16 cellular contexts compared by ENCODE assay signal in the genomic region with DNA sequence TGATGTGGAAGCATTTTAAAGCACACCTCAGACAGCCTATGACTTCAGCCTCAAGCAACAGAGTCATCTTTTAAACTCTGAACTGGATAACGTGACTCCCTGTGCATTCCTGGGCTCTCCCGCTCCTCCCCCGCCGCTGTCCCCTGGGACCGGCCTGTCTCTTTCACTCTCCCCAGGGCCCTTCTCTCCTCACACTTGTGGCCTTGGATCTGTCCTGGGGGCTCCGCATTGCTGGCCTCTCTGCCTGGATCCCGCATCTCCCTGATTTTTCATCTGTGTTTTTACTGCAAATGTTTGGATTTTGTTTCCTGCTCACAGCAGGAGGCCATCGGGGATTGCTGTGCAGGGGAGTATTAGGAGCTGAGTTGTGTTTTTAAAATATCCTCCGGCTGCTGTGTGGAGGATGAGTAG. TPM values are rescaled to one million over a fixed set of nuclear protein-coding genes. Genes with fewer than 3 reads are reported as not detected.
DNase-seq lines count a peak whose midpoint lies in the region; ATAC-seq, FAIRE-seq and TF ChIP-seq lines count a peak whose summit lies in the region.
"Had no signal": no experiment of that assay in that cellular context is flagged by ENCODE, and none has a peak within 500 bp of the region (broad histone marks: within the 10 kb centered on the region; RNA-seq: fewer than 3 reads in every experiment).

No MANE protein-coding gene starts in this region.

- H4K20me1 ChIP-seq in SK-N-SH (ENCODE audit: insufficient read depth): no peaks in the 10 kb centered on the region

- peaks cover 6% of the 10 kb centered on the region for H3K36me3 Mint-ChIP-seq in brain
- H3K36me3 Mint-ChIP-seq in activated CD4-positive, alpha-beta T cell treated with anti-CD3 and anti-CD28 coated beads, Interleukin-2, amount 10 ng/mL, durations not matched to agents 24 days and 14 days (ENCODE audit: low read depth): peaks cover 2% of the 10 kb centered on the region

- H3K4me3 ChIP-seq in SK-N-SH (ENCODE audit: low read depth in 2 of 2, low read length in 1 of 2): no peak overlapping the region
- no peak overlapping the region for H3K4me3 ChIP-seq in mucosa of descending colon
- H3K4me3 ChIP-seq in colonic mucosa: no peak overlapping the region
- H3K4me3 ChIP-seq: tibial artery had no signal

- H3K27ac Mint-ChIP-seq in brain: peak overlapping the region in 3 of 5 experiments; percentile 2 to 25 (median 12)
- no peak overlapping the region for H3K27ac Mint-ChIP-seq in activated CD4-positive, alpha-beta T cell treated with anti-CD3 and anti-CD28 coated beads, Interleukin-2, amount 10 ng/mL, durations not matched to agents 24 days and 14 days
- H3K27ac Mint-ChIP-seq: WTC11 had no signal

- intact Hi-C loops in activated CD4-positive, alpha-beta T cell treated with anti-CD3 and anti-CD28 coated beads, Interleukin-2, amount 10 ng/mL, durations not matched to agents 24 days and 14 days (cut with micrococcal nuclease): loop anchor here (2.0 to 5.0 kb wide), 2 partner anchors 126 to 190 kb away; no protein-coding TSS in a partner anchor
- intact Hi-C loops in mucosa of descending colon (cut with DNase I, micrococcal nuclease): loop anchor here (5.0 to 10.0 kb wide), 2 partner anchors 41 to 128 kb away; no protein-coding TSS in a partner anchor
- intact Hi-C loops in colonic mucosa (cut with DNase I): loop anchor here (2.0 to 5.0 kb wide), 3 partner anchors 40 to 191 kb away; no protein-coding TSS in a partner anchor

- peak overlapping the region; percentile 68; the same call in 1 of the 2 replicates for H2AFZ ChIP-seq in SK-N-SH (ENCODE audit: low read depth)

- POLR2A ChIA-PET in SK-N-SH (lab: Yijun Ruan, JAX): no interaction called here

- FAIRE-seq in urothelium cell line (lab: Jason Lieb, UNC): no peak
- FAIRE-seq: endometrium had no signal

- no peak for TF ChIP-seq RAD21 in SK-N-SH (IDR thresholded peaks at IDR 0.05; ENCODE audit: low read length)

- CTCF ChIA-PET in SK-N-SH (lab: Yijun Ruan, JAX): interaction anchor here (1.6 to 11.3 kb wide), 14 partner anchors 8 to 193 kb away, joined by 6 to 170 read pairs (median 10); a partner anchor contains a TSS

- no peaks in the 10 kb centered on the region for H3F3A ChIP-seq in SK-N-SH (replicated peaks; ENCODE audit: insufficient read depth)

- WGBS in SK-N-SH (ENCODE audit: low lambda C conversion rate): 78% methylated on average over 9 of the region's 9 CpGs

- no peaks in the 10 kb centered on the region for H3K9me3 Mint-ChIP-seq in brain
- no peaks in the 10 kb centered on the region for H3K9me3 Mint-ChIP-seq in activated CD4-positive, alpha-beta T cell treated with anti-CD3 and anti-CD28 coated beads, Interleukin-2, amount 10 ng/mL, durations not matched to agents 24 days and 14 days

- peaks cover 10% of the 10 kb centered on the region for H3K4me1 Mint-ChIP-seq in brain
- H3K4me1 Mint-ChIP-seq in activated CD4-positive, alpha-beta T cell treated with anti-CD3 and anti-CD28 coated beads, Interleukin-2, amount 10 ng/mL, durations not matched to agents 24 days and 14 days: peaks cover 6% of the 10 kb centered on the region

- TF ChIP-seq CTCF in SK-N-SH (IDR thresholded peaks at IDR 0.05): no peak
- no peak for TF ChIP-seq CTCF in brain (conservative IDR thresholded peaks at IDR 0.05)
- no peak for TF ChIP-seq CTCF in mucosa of descending colon (IDR thresholded peaks at IDR 0.05)
- TF ChIP-seq CTCF in colonic mucosa (IDR thresholded peaks at IDR 0.05): no peak

- TF ChIP-seq EP300 in SK-N-SH (IDR thresholded peaks at IDR 0.05; ENCODE audit: borderline replicate concordance in 1 of 2, low read depth in 1 of 2, low read length in 1 of 2): no peak

- ATAC-seq in SK-N-SH treated with all-trans-retinoic acid at 6 μM for 48 hours (no peak), mucosa of descending colon (no peak)

- no peak for DNase-seq in SK-N-SH
- DNase-seq in kidney tubule cell (ENCODE audit: low spot score): peak; percentile 50
- peak; percentile 60 for DNase-seq in urothelium cell line (ENCODE audit: low spot score)
- no peak for DNase-seq in activated CD4-positive, alpha-beta T cell treated with anti-CD3 and anti-CD28 coated beads, Interleukin-2, amount 10 ng/mL, durations not matched to agents 24 days and 14 days
- DNase-seq in mucosa of descending colon: no peak
- DNase-seq in colonic mucosa: no peak
- DNase-seq: 8988T, amniotic stem cell, DMS 273 treated with DMSO at 0.1 percent for 48 hours, NCI-H187 treated with DMSO at 0.1 percent for 48 hours, NCI-H748 treated with DMSO at 0.1 percent for 48 hours, tibial artery had no signal

- no peaks in the 10 kb centered on the region for H3K9me3 ChIP-seq in SK-N-SH
- no peaks in the 10 kb centered on the region for H3K9me3 ChIP-seq in mucosa of descending colon
- no peaks in the 10 kb centered on the region for H3K9me3 ChIP-seq in colonic mucosa
- H3K9me3 ChIP-seq: tibial artery had no signal

- peaks cover 0 to 4% of the 10 kb centered on the region in 2 experiments; a peak in 2 of 4 replicates for H3K4me1 ChIP-seq in SK-N-SH (ENCODE audit: control insufficient read depth in 1 of 2, insufficient read depth in 2 of 2, low read depth in 1 of 2, low read length in 1 of 2)
- H3K4me1 ChIP-seq in mucosa of descending colon (ENCODE audit: low read depth): peaks cover 6% of the 10 kb centered on the region
- peaks cover 9% of the 10 kb centered on the region for H3K4me1 ChIP-seq in colonic mucosa

- H3K27me3 ChIP-seq in SK-N-SH (ENCODE audit: insufficient read depth): no peaks in the 10 kb centered on the region
- H3K27me3 ChIP-seq in colonic mucosa: no peaks in the 10 kb centered on the region
- H3K27me3 ChIP-seq: tibial artery had no signal

- H3K79me2 ChIP-seq in SK-N-SH (ENCODE audit: insufficient read depth): no peaks in the 10 kb centered on the region

- H3K27me3 Mint-ChIP-seq in brain: no peaks in the 10 kb centered on the region
- peaks cover 4% of the 10 kb centered on the region for H3K27me3 Mint-ChIP-seq in activated CD4-positive, alpha-beta T cell treated with anti-CD3 and anti-CD28 coated beads, Interleukin-2, amount 10 ng/mL, durations not matched to agents 24 days and 14 days

- H3K27ac ChIP-seq in SK-N-SH (ENCODE audit: low read depth in 2 of 2, low read length in 1 of 2): no peak overlapping the region
- no peak overlapping the region for H3K27ac ChIP-seq in colonic mucosa

- H3K4me3 Mint-ChIP-seq in brain: no peak overlapping the region
- H3K4me3 Mint-ChIP-seq in activated CD4-positive, alpha-beta T cell treated with anti-CD3 and anti-CD28 coated beads, Interleukin-2, amount 10 ng/mL, durations not matched to agents 24 days and 14 days: no peak overlapping the region
- H3K4me3 Mint-ChIP-seq: WTC11 had no signal

- H3K9ac ChIP-seq in SK-N-SH (no peak overlapping the region), colonic mucosa (ENCODE audit: low read depth in 2 of 2, low read length in 2 of 2) (no peak overlapping the region)

- H3K9me2 ChIP-seq in SK-N-SH: no peaks in the 10 kb centered on the region

- H3K36me3 ChIP-seq in SK-N-SH (replicated peaks in 1 of 2; ENCODE audit: control insufficient read depth in 1 of 2, insufficient read depth in 2 of 2, low read length in 1 of 2) (peaks cover 0 to 7% of the 10 kb centered on the region in 2 experiments), mucosa of descending colon (ENCODE audit: low read depth) (no peaks in the 10 kb centered on the region), colonic mucosa (no peaks in the 10 kb centered on the region)

- no peak overlapping the region for H3K4me2 ChIP-seq in SK-N-SH

TF ChIP-seq in SK-N-SH, 30 proteins besides CTCF, POLR2A, EP300 and RAD21 (continues in another document):
- TF ChIP-seq GABPA (IDR thresholded peaks at IDR 0.05; ENCODE audit: low read depth) (no peak), TEAD4 (IDR thresholded peaks at IDR 0.05; ENCODE audit: borderline replicate concordance, insufficient read depth) (no peak), RXRA (IDR thresholded peaks at IDR 0.05; ENCODE audit: borderline replicate concordance, low read depth) (no peak), TCF12 (IDR thresholded peaks at IDR 0.05) (no peak), JUND (IDR thresholded peaks at IDR 0.05) (no peak), RFX5 (IDR thresholded peaks at IDR 0.05; ENCODE audit: low read length) (no peak)

TF ChIP-seq in SK-N-SH treated with all-trans-retinoic acid at 6 μM for 48 hours, 23 proteins besides CTCF, POLR2A, EP300 and RAD21 (continues in another document):
- TF ChIP-seq GLIS3 (CRISPR knock-in tag; IDR thresholded peaks at IDR 0.05) (no peak), ZNF565 (CRISPR knock-in tag; conservative IDR thresholded peaks at IDR 0.05; ENCODE audit: low read depth) (no peak), ZNF70 (CRISPR knock-in tag; IDR thresholded peaks at IDR 0.05) (no peak), ZFP30 (CRISPR knock-in tag; IDR thresholded peaks at IDR 0.05) (no peak), CSDC2 (CRISPR knock-in tag; IDR thresholded peaks at IDR 0.05) (no peak)

RNA-seq across cellular contexts. Expression of a gene that starts 15.4 kb away (rescaled TPM):
- polyA plus RNA-seq in SK-N-SH (2012; rRNA removed) (50.9 and 52.1 TPM in 2 replicates), brain (ENCODE audit: insufficient read depth, low read depth, low replicate concordance) (23.2 TPM)
- polyA plus RNA-seq in SK-N-SH (2012; cell fraction: cytosol; rRNA removed): 29.9 and 37.6 TPM in 2 replicates
- 37.7 and 41.7 TPM in 2 replicates for polyA plus RNA-seq in SK-N-SH (2012; cell fraction: nucleus; rRNA removed)
- 38.0 and 43.2 TPM in 2 replicates for total RNA-seq in activated CD4-positive, alpha-beta T cell treated with anti-CD3 and anti-CD28 coated beads, Interleukin-2, amount 10 ng/mL, durations not matched to agents 24 days and 14 days
- total RNA-seq in mucosa of descending colon (10 to 100 TPM; 51.8 to 83.2 (median 53.2) TPM), colonic mucosa (10 to 100 TPM; 55.3 to 66.6 TPM)

RNA-seq across cellular contexts. Expression of a gene that starts 43.2 kb away (rescaled TPM):
- polyA plus RNA-seq in SK-N-SH (2012; rRNA removed) (8.4 and 10.4 TPM in 2 replicates), brain (ENCODE audit: insufficient read depth, low read depth, low replicate concordance) (20.2 TPM)
- polyA plus RNA-seq in SK-N-SH (2012; cell fraction: cytosol; rRNA removed): 10.5 and 11.5 TPM in 2 replicates
- polyA plus RNA-seq in SK-N-SH (2012; cell fraction: nucleus; rRNA removed): 18.0 and 20.8 TPM in 2 replicates
- 33.9 and 34.7 TPM in 2 replicates for total RNA-seq in activated CD4-positive, alpha-beta T cell treated with anti-CD3 and anti-CD28 coated beads, Interleukin-2, amount 10 ng/mL, durations not matched to agents 24 days and 14 days
- total RNA-seq in mucosa of descending colon (10 to 100 TPM; 56.4 to 71.3 (median 65.1) TPM), colonic mucosa (10 to 100 TPM; 42.6 to 59.1 TPM)

RNA-seq across cellular contexts. Expression of a gene that starts 56.1 kb away (rescaled TPM):
- polyA plus RNA-seq in SK-N-SH (2012; rRNA removed) (10.2 and 15.0 TPM in 2 replicates), brain (ENCODE audit: insufficient read depth, low read depth, low replicate concordance) (27.2 TPM)
- polyA plus RNA-seq in SK-N-SH (2012; cell fraction: cytosol; rRNA removed): 6.1 and 10.0 TPM in 2 replicates
- 18.6 and 21.7 TPM in 2 replicates for polyA plus RNA-seq in SK-N-SH (2012; cell fraction: nucleus; rRNA removed)
- 23.8 and 33.8 TPM in 2 replicates for total RNA-seq in activated CD4-positive, alpha-beta T cell treated with anti-CD3 and anti-CD28 coated beads, Interleukin-2, amount 10 ng/mL, durations not matched to agents 24 days and 14 days
- total RNA-seq in mucosa of descending colon (100 to 1,000 TPM in 2 of 3 donors, 10 to 100 TPM in 1; 83.7 to 113 (median 103) TPM), colonic mucosa (100 to 1,000 TPM in 1 of 2 donors, 10 to 100 TPM in 1; 81.0 to 110 TPM)

Comparison
In these comparisons a context has a peak if more than half of its experiments do, and no peak if none do; other contexts are left out.
1. DNase-seq: peak in kidney tubule cell (single experiment) and urothelium cell line (single experiment); none in SK-N-SH (single experiment), activated CD4-positive, alpha-beta T cell treated with anti-CD3 and anti-CD28 coated beads, Interleukin-2, amount 10 ng/mL, durations not matched to agents 24 days and 14 days (single experiment), mucosa of descending colon (0 of 3) and colonic mucosa (single experiment).